Comparison of ENCODE assay signal across 17 cellular contexts in genomic region chr4:41600243-41600642, GRCh38.
DNase-seq lines count a peak whose midpoint lies in the region; FAIRE-seq and TF ChIP-seq lines count a peak whose summit lies in the region.
"Had no signal": no experiment of that assay in that cellular context is flagged by ENCODE, and none has a peak within 500 bp of the region (broad histone marks: within the 10 kb centered on the region; RNA-seq: fewer than 3 reads in every experiment).

No MANE protein-coding gene starts in this region.

- peak overlapping the region; percentile 31 for H3K4me2 ChIP-seq in astrocyte (ENCODE audit: low read length)
- H3K4me2 ChIP-seq: neural progenitor cell had no signal

- H3K4me3 ChIP-seq in astrocyte (ENCODE audit: insufficient read depth, low read depth, low read length) (no peak overlapping the region), uterus (no peak overlapping the region)
- H3K4me3 ChIP-seq: left lung, neural progenitor cell had no signal

- no peak for TF ChIP-seq POLR2A in uterus (IDR thresholded peaks at IDR 0.05)

- peak overlapping the region; percentile 0 for H3K4me3 Mint-ChIP-seq in Calu3 (ENCODE audit: low read depth, unreplicated experiment)
- no peak overlapping the region for H3K4me3 Mint-ChIP-seq in astrocyte (ENCODE audit: unreplicated experiment)
- H3K4me3 Mint-ChIP-seq: neural progenitor cell; T-helper 1 cell treated with Interleukin-12 subunit alpha and Interleukin-12 subunit beta and Interleukin-4 antibody, amounts not matched to agents 30 μg/mL and 1 μg/mL, for 36 hours had no signal

- no peak overlapping the region for H2AFZ ChIP-seq in astrocyte (ENCODE audit: low read depth, low read length)
- H2AFZ ChIP-seq: neural progenitor cell had no signal

- H4K20me1 ChIP-seq in astrocyte (ENCODE audit: insufficient read depth, low read length): no peaks in the 10 kb centered on the region

- no peak for FAIRE-seq in astrocyte (lab: Jason Lieb, UNC)

- H3K27me3 Mint-ChIP-seq in Calu3 (ENCODE audit: unreplicated experiment) (no peaks in the 10 kb centered on the region), astrocyte (ENCODE audit: low read depth, unreplicated experiment) (peaks cover 4% of the 10 kb centered on the region)

- H3K9me3 Mint-ChIP-seq in Calu3 (ENCODE audit: low read depth, unreplicated experiment) (no peaks in the 10 kb centered on the region), astrocyte (ENCODE audit: unreplicated experiment) (no peaks in the 10 kb centered on the region)
- H3K9me3 Mint-ChIP-seq: neural progenitor cell; T-helper 1 cell treated with Interleukin-12 subunit alpha and Interleukin-12 subunit beta and Interleukin-4 antibody, amounts not matched to agents 30 μg/mL and 1 μg/mL, for 36 hours had no signal

- H3K27me3 ChIP-seq in astrocyte (ENCODE audit: insufficient read depth, low read length) (no peaks in the 10 kb centered on the region), uterus (no peaks in the 10 kb centered on the region)
- H3K27me3 ChIP-seq: left lung, neural progenitor cell had no signal

- no peaks in the 10 kb centered on the region for H3K9me3 ChIP-seq in astrocyte (ENCODE audit: insufficient read depth, low read depth, low read length)
- H3K9me3 ChIP-seq in uterus: no peaks in the 10 kb centered on the region
- H3K9me3 ChIP-seq: left lung had no signal

- CTCF ChIA-PET in Calu3 (lab: Charles Lee): interaction anchor here (1.7 kb wide), 1 partner anchor 11 kb away, joined by 4 read pairs; no protein-coding TSS in a partner anchor

- H3K79me2 ChIP-seq in astrocyte (ENCODE audit: insufficient read depth, low read length): no peaks in the 10 kb centered on the region

- H3K27ac Mint-ChIP-seq in Calu3 (ENCODE audit: unreplicated experiment) (peak overlapping the region; percentile 72), astrocyte (ENCODE audit: unreplicated experiment) (no peak overlapping the region)
- H3K27ac Mint-ChIP-seq: neural progenitor cell; T-helper 1 cell treated with Interleukin-12 subunit alpha and Interleukin-12 subunit beta and Interleukin-4 antibody, amounts not matched to agents 30 μg/mL and 1 μg/mL, for 36 hours had no signal

- H3K4me1 Mint-ChIP-seq in Calu3 (ENCODE audit: low read depth, unreplicated experiment): peaks cover 33% of the 10 kb centered on the region
- H3K4me1 Mint-ChIP-seq in astrocyte (ENCODE audit: low read depth, unreplicated experiment): peaks cover 9% of the 10 kb centered on the region

- H3K27ac ChIP-seq in astrocyte (ENCODE audit: low read depth, low read length) (no peak overlapping the region), uterus (no peak overlapping the region)
- H3K27ac ChIP-seq: left lung, neural progenitor cell had no signal

- peaks cover 9% of the 10 kb centered on the region for H3K4me1 ChIP-seq in astrocyte (ENCODE audit: insufficient read depth, low read length)
- H3K4me1 ChIP-seq in uterus: no peaks in the 10 kb centered on the region

- H3K9ac ChIP-seq in astrocyte (ENCODE audit: low read length): no peak overlapping the region
- H3K9ac ChIP-seq: neural progenitor cell had no signal

- H3K36me3 Mint-ChIP-seq in Calu3 (ENCODE audit: insufficient read depth, unreplicated experiment) (no peaks in the 10 kb centered on the region), astrocyte (ENCODE audit: low read depth, unreplicated experiment) (no peaks in the 10 kb centered on the region)
- H3K36me3 Mint-ChIP-seq: neural progenitor cell had no signal

- TF ChIP-seq CTCF in Calu3 (IDR thresholded peaks at IDR 0.05; ENCODE audit: unreplicated experiment) (no peak), astrocyte (IDR thresholded peaks at IDR 0.05; ENCODE audit: insufficient read depth, low read depth, low read length) (no peak), uterus (IDR thresholded peaks at IDR 0.05) (no peak)

- DNase-seq in Calu3 (peak; percentile 24), HPDE6-E6E7 (ENCODE audit: extremely low spot score) (peak; percentile 3), astrocyte (ENCODE audit: low read depth) (peak; percentile 81), left kidney (ENCODE audit: low read depth, low spot score) (peak; percentile 79), AML-193 (lab: John Stamatoyannopoulos, UW) (no peak), uterus (no peak), NCI-H82 (lab: John Stamatoyannopoulos, UW) (no peak), AG20443 (ENCODE audit: low spot score) (no peak)
- DNase-seq: activated CD4-positive, alpha-beta T cell treated with anti-CD3 and anti-CD28 coated beads for 4 hours; activated T-cell treated with anti-CD3 and anti-CD28 coated beads, Interleukin-2, amount 50 U/mL, for 48 hours; C1 segment of cervical spinal cord; GDM1; glutamatergic neuron; left lung; NCI-H226 had no signal

- intact Hi-C loops in Calu3 (cut with micrococcal nuclease; ENCODE audit: unreplicated experiment): no loop called here
- intact Hi-C loops in uterus (cut with DNase I; ENCODE audit: low total_unique reads): no loop called here

- no TSS peak for BruUV-seq in Calu3 (replicated peaks; lab: Mats Ljungman, UMichigan)

- H3K36me3 ChIP-seq in astrocyte (ENCODE audit: insufficient read depth, low read length): no peaks in the 10 kb centered on the region
- no peaks in the 10 kb centered on the region for H3K36me3 ChIP-seq in uterus
- H3K36me3 ChIP-seq: left lung, neural progenitor cell had no signal

Comparison
In these comparisons a context has a peak if more than half of its experiments do, and no peak if none do; other contexts are left out.
1. DNase-seq: peak in Calu3 (single experiment), HPDE6-E6E7 (single experiment), astrocyte (single experiment) and left kidney (single experiment); none in AML-193 (0 of 2), uterus (0 of 2), NCI-H82 (single experiment) and AG20443 (single experiment).